ENCODE assay signal across 10 cellular contexts in the genomic region with DNA sequence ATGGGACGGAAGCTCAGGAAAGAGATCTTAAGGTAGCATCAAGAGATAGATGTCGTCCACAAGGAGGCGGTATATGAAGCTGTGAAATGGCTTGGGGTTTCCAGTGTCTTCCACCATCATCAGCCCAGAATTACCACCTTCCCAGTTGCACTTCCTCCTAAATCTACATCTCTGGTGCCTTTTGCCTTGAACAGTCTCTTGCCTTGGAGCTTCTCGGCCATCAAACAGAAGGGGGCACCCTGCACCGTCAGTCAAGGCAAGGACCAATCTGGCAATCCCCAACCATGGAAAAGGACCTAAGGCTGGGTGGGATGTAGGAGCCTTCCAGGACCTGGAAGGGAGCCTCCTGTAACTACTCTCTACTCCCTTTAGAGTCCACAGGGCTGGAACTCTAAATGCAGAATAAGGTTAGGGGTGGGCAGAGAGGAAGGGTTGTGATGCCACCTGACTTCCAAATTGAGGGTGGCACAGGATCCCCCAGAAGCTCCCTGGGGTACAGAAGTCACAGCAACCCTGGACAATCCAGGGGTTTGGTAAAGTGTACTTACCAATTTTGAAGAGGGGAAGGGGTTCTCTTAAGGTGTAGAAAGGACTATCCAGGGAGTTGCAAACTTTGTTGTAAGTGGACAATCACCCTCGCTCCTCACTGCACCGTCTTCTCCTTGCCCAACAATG. TPM values are rescaled to one million over a fixed set of nuclear protein-coding genes. Genes with fewer than 3 reads are reported as not detected.
DNase-seq lines count a peak whose midpoint lies in the region; ATAC-seq and TF ChIP-seq lines count a peak whose summit lies in the region.
"Had no signal": no experiment of that assay in that cellular context is flagged by ENCODE, and none has a peak within 500 bp of the region (broad histone marks: within the 10 kb centered on the region; RNA-seq: fewer than 3 reads in every experiment).

No MANE protein-coding gene starts in this region.

- WGBS in mammary epithelial cell (ENCODE audit: low coverage, missing lambda C conversion rate): 76% methylated on average over 7 of the region's 7 CpGs

- no peaks in the 10 kb centered on the region for H3K9me3 ChIP-seq in mammary epithelial cell (replicated peaks; ENCODE audit: insufficient read depth, low read length)
- H3K9me3 ChIP-seq in Panc1 (ENCODE audit: control insufficient read depth, insufficient read depth, low read depth, low read length): no peaks in the 10 kb centered on the region
- H3K9me3 ChIP-seq in iPS-18a (ENCODE audit: control insufficient read depth, low read depth, low read length): no peaks in the 10 kb centered on the region

- H3K79me2 ChIP-seq in mammary epithelial cell (ENCODE audit: insufficient read depth, low read length): no peaks in the 10 kb centered on the region

- H4K20me1 ChIP-seq in mammary epithelial cell (ENCODE audit: insufficient read depth, low read length): no peaks in the 10 kb centered on the region

- H3K4me2 ChIP-seq in mammary epithelial cell (ENCODE audit: insufficient read depth, low read depth, low read length): no peak overlapping the region

- no peak for TF ChIP-seq CTCF in mammary epithelial cell (conservative IDR thresholded peaks at IDR 0.05 in 1 of 2, IDR thresholded peaks at IDR 0.05 in 1 of 2; ENCODE audit: extremely low read depth in 1 of 2, insufficient read depth in 1 of 2, low read depth in 1 of 2, low read length in 2 of 2)
- TF ChIP-seq CTCF in MCF 10A (IDR thresholded peaks at IDR 0.05; ENCODE audit: unreplicated experiment): no peak
- peak; percentile 52 for TF ChIP-seq CTCF in Panc1 (IDR thresholded peaks at IDR 0.05)
- TF ChIP-seq CTCF in type B pancreatic cell (conservative IDR thresholded peaks at IDR 0.05): peak; percentile 47

- H3K4me1 Mint-ChIP-seq in MCF 10A (ENCODE audit: insufficient read depth, unreplicated experiment) (peaks cover 6% of the 10 kb centered on the region), type B pancreatic cell (ENCODE audit: unreplicated experiment) (no peaks in the 10 kb centered on the region)
- H3K4me1 Mint-ChIP-seq: central memory CD8-positive, alpha-beta T cell had no signal

- peaks cover 16% of the 10 kb centered on the region for H3K27me3 ChIP-seq in mammary epithelial cell (ENCODE audit: insufficient read depth, low read length)
- H3K27me3 ChIP-seq in Panc1 (ENCODE audit: control insufficient read depth, insufficient read depth, low read length): peaks cover 9% of the 10 kb centered on the region
- peaks cover 52% of the 10 kb centered on the region for H3K27me3 ChIP-seq in iPS-18a (ENCODE audit: control insufficient read depth, insufficient read depth, low read length)

- CTCF ChIA-PET in mammary epithelial cell (lab: Charles Lee; ENCODE audit: low non-redundant PET) (interaction anchor here (0.6 to 1.1 kb wide), 3 partner anchors 17 to 289 kb away, joined by 3 to 9 read pairs (median 3); no protein-coding TSS in a partner anchor), MCF 10A (lab: Yijun Ruan, JAX) (interaction anchor here (0.6 to 2.0 kb wide), 4 partner anchors 16 to 391 kb away, joined by 3 to 11 read pairs (median 3); no protein-coding TSS in a partner anchor), Panc1 (lab: Charles Lee) (interaction anchor here (0.7 kb wide), 2 partner anchors 391 to 420 kb away, joined by 3 to 5 read pairs; no protein-coding TSS in a partner anchor)

- peak; percentile 17 for DNase-seq in mammary epithelial cell
- DNase-seq in MCF 10A (ENCODE audit: unreplicated experiment): no peak
- DNase-seq in Panc1 (ENCODE audit: low read depth, low spot score): no peak
- DNase-seq in type B pancreatic cell (ENCODE audit: extremely low spot score, unreplicated experiment): no peak
- DNase-seq in NCI-H1105 treated with DMSO at 0.1 percent for 48 hours (lab: John Stamatoyannopoulos, UW): no peak
- DNase-seq: CD4-positive, CD25-positive, alpha-beta regulatory T cell had no signal

- H3K9ac ChIP-seq in mammary epithelial cell (ENCODE audit: insufficient read depth, low read length): no peak overlapping the region
- no peak overlapping the region for H3K9ac ChIP-seq in iPS-18a (ENCODE audit: low read length)

- dilution Hi-C loops in mammary epithelial cell (cut with HindIII; ENCODE audit: low sequenced_read_pairs): loop anchor here (5.0 kb wide), 1 partner anchor 32 kb away; no protein-coding TSS in a partner anchor

- H3K4me3 ChIP-seq in mammary epithelial cell (replicated peaks in 1 of 3; ENCODE audit: insufficient read depth in 1 of 3, low read depth in 2 of 3, low read length in 3 of 3): no peak overlapping the region
- H3K4me3 ChIP-seq in Panc1 (ENCODE audit: low read depth in 2 of 2, low read length in 2 of 2): no peak overlapping the region
- peak overlapping the region; percentile 60 for H3K4me3 ChIP-seq in iPS-18a (ENCODE audit: low read length)

- intact Hi-C loops in mammary epithelial cell (cut with micrococcal nuclease): loop anchor here (1.0 kb wide), 1 partner anchor 391 kb away; no protein-coding TSS in a partner anchor
- intact Hi-C loops in MCF 10A (cut with micrococcal nuclease): no loop called here
- intact Hi-C loops in Panc1 (cut with micrococcal nuclease; ENCODE audit: unreplicated experiment): no loop called here

- H3K27ac Mint-ChIP-seq in MCF 10A (ENCODE audit: low read depth, unreplicated experiment) (no peak overlapping the region), type B pancreatic cell (no peak overlapping the region)
- H3K27ac Mint-ChIP-seq: CD4-positive, CD25-positive, alpha-beta regulatory T cell had no signal

- H3K27me3 Mint-ChIP-seq in MCF 10A (ENCODE audit: insufficient read depth, unreplicated experiment): peaks cover 41% of the 10 kb centered on the region
- H3K27me3 Mint-ChIP-seq in type B pancreatic cell: peaks cover 83% of the 10 kb centered on the region

- no peaks in the 10 kb centered on the region for H3K36me3 ChIP-seq in mammary epithelial cell (ENCODE audit: insufficient read depth, low read length)
- H3K36me3 ChIP-seq in Panc1 (ENCODE audit: control insufficient read depth, insufficient read depth, low read length): no peaks in the 10 kb centered on the region
- H3K36me3 ChIP-seq in iPS-18a (ENCODE audit: control insufficient read depth, low read depth, low read length): no peaks in the 10 kb centered on the region

- POLR2A ChIA-PET in MCF 10A (lab: Yijun Ruan, JAX): no interaction called here
- POLR2A ChIA-PET in Panc1 (lab: Charles Lee): no interaction called here

- H3K4me1 ChIP-seq in mammary epithelial cell (ENCODE audit: insufficient read depth, low read length) (no peaks in the 10 kb centered on the region), Panc1 (ENCODE audit: control insufficient read depth, insufficient read depth, low read length) (no peaks in the 10 kb centered on the region), iPS-18a (ENCODE audit: control insufficient read depth, low read depth, low read length) (peaks cover 3% of the 10 kb centered on the region)

- H2AFZ ChIP-seq in mammary epithelial cell (ENCODE audit: low read depth, low read length): peak overlapping the region; percentile 53

- H3K27ac ChIP-seq in mammary epithelial cell (ENCODE audit: insufficient read depth, low read depth, low read length) (no peak overlapping the region), Panc1 (ENCODE audit: low read length) (no peak overlapping the region), iPS-18a (ENCODE audit: low read length) (no peak overlapping the region)

- ATAC-seq in Panc1 (peak; percentile 57), HG03354 (IDR thresholded peaks at IDR 0.05; ENCODE audit: poor library complexity, severe bottlenecking, unreplicated experiment) (no peak), HG03139 (IDR thresholded peaks at IDR 0.05; ENCODE audit: unreplicated experiment) (no peak)

- H3K36me3 Mint-ChIP-seq in MCF 10A (ENCODE audit: insufficient read depth, unreplicated experiment) (no peaks in the 10 kb centered on the region), type B pancreatic cell (no peaks in the 10 kb centered on the region)
- H3K36me3 Mint-ChIP-seq: CD4-positive, CD25-positive, alpha-beta regulatory T cell had no signal

- H3K9me3 Mint-ChIP-seq in MCF 10A (ENCODE audit: unreplicated experiment) (no peaks in the 10 kb centered on the region), type B pancreatic cell (no peaks in the 10 kb centered on the region)
- H3K9me3 Mint-ChIP-seq: central memory CD8-positive, alpha-beta T cell had no signal

- H3K4me3 Mint-ChIP-seq in MCF 10A (ENCODE audit: unreplicated experiment) (no peak overlapping the region), type B pancreatic cell (peak overlapping the region; percentile 78)

- BruUV-seq in mammary epithelial cell (replicated peaks; lab: Mats Ljungman, UMichigan): no TSS peak
- BruUV-seq in MCF 10A (replicated peaks; lab: Mats Ljungman, UMichigan): no TSS peak
- BruUV-seq in Panc1 (replicated peaks; lab: Mats Ljungman, UMichigan): no TSS peak

- in situ Hi-C loops in mammary epithelial cell (cut with MboI; ENCODE audit: low sequenced_read_pairs in 2 of 2): loop anchor here in 1 of 2 donors (10.0 kb wide), 1 partner anchor 385 kb away; no protein-coding TSS in a partner anchor
- in situ Hi-C loops in Panc1 (cut with HindIII; ENCODE audit: low pct_unique_long_range_greater_than_20kb, low sequenced_read_pairs): no loop called here

RNA-seq across cellular contexts. Expression of a gene that starts 1.0 kb away (rescaled TPM):
- total RNA-seq in mammary epithelial cell (under 1 TPM; under 0.01 to 0.07 TPM), MCF 10A (2022) (not detected in 2 replicates), Panc1 (2021; ENCODE audit: unreplicated experiment) (not detected), type B pancreatic cell (ENCODE audit: low replicate concordance) (2.2 and 2.9 TPM in 2 replicates)
- polyA plus RNA-seq in mammary epithelial cell: 0.27 TPM
- 0.05 TPM for polyA minus RNA-seq in mammary epithelial cell
- 0.17 TPM for polyA plus RNA-seq in Panc1 (2012; ENCODE audit: insufficient read length)

Comparison
In these comparisons a context has a peak if more than half of its experiments do, and no peak if none do; other contexts are left out.
1. CTCF ChIP-seq: peak in Panc1 (single experiment) and type B pancreatic cell (single experiment); none in mammary epithelial cell (0 of 2) and MCF 10A (single experiment).